In genomic region chr4:184713887-184714286, GRCh38 we compare ENCODE assay signal across 28 cellular contexts.
"Had no signal": no experiment of that assay in that cellular context is flagged by ENCODE, and none has a peak within 500 bp of the region (broad histone marks: within the 10 kb centered on the region; RNA-seq: fewer than 3 reads in every experiment).

No MANE protein-coding gene starts in this region.

- H3K4me3 Mint-ChIP-seq: effector memory CD8-positive, alpha-beta T cell; memory B cell; naive thymus-derived CD4-positive, alpha-beta T cell; nephron; stimulated activated naive B cell treated with anti-CD40 and anti-IgM and Interleukin-4, amounts not matched to agents 10 μg/mL and 1 μg/mL and 100 μg/mL, for 72 hours; stimulated activated naive CD8-positive, alpha-beta T cell treated with anti-CD3 and anti-CD28 coated beads, Interleukin-15, Interleukin-2, amounts not matched to agents 100 ng/mL and 50 ng/mL, for 24 hours had no signal

- H3K4me1 ChIP-seq: colonic mucosa, esophagus squamous epithelium, heart right ventricle, pancreas, right lobe of liver, tibial nerve, upper lobe of right lung, uterus had no signal

- H3K4me3 ChIP-seq: colonic mucosa, esophagus squamous epithelium, heart right ventricle, lung, pancreas, right lobe of liver, thoracic aorta, tibial nerve, upper lobe of right lung, uterus had no signal

- ATAC-seq: effector memory CD8-positive, alpha-beta T cell; heart right ventricle; left lobe of liver; naive thymus-derived CD4-positive, alpha-beta T cell; pancreas; right lobe of liver; stimulated activated naive B cell treated with anti-CD40 and anti-IgM and Interleukin-4, amounts not matched to agents 10 μg/mL and 1 μg/mL and 100 μg/mL, for 72 hours; upper lobe of right lung had no signal

- H3K9me3 Mint-ChIP-seq: effector memory CD8-positive, alpha-beta T cell; memory B cell; stimulated activated naive B cell treated with anti-CD40 and anti-IgM and Interleukin-4, amounts not matched to agents 10 μg/mL and 1 μg/mL and 100 μg/mL, for 72 hours; stimulated activated naive CD8-positive, alpha-beta T cell treated with anti-CD3 and anti-CD28 coated beads, Interleukin-15, Interleukin-2, amounts not matched to agents 100 ng/mL and 50 ng/mL, for 24 hours had no signal

- H3K27me3 ChIP-seq: colonic mucosa, esophagus squamous epithelium, heart right ventricle, pancreas, right lobe of liver, tibial nerve, upper lobe of right lung, uterus had no signal

- DNase-seq: colonic mucosa; dermis blood vessel endothelial cell; effector memory CD8-positive, alpha-beta T cell; erythroblast; esophagus squamous epithelium; foreskin melanocyte; glutamatergic neuron; heart right ventricle; midbrain; naive thymus-derived CD4-positive, alpha-beta T cell; nucleus accumbens; pancreas; right lobe of liver; small intestine; stimulated activated CD4-positive, alpha-beta T cell treated with anti-CD3 and anti-CD28 coated beads, Interleukin-15, amount 100 ng/mL, for 24 hours; stimulated activated CD4-positive, alpha-beta T cell treated with anti-CD3 and anti-CD28 coated beads, Interleukin-2, amount 100 ng/mL, for 48 hours; stimulated activated naive B cell treated with anti-CD40 and anti-IgM and Interleukin-4, amounts not matched to agents 10 μg/mL and 1 μg/mL and 100 μg/mL, for 72 hours; upper lobe of right lung; uterus had no signal

- H3K27ac ChIP-seq: colonic mucosa, esophagus squamous epithelium, heart right ventricle, pancreas, right lobe of liver, thoracic aorta, tibial nerve, upper lobe of right lung, uterus had no signal

- FAIRE-seq: endometrium, keratinocyte, pancreas, small intestine had no signal

- H3K27ac Mint-ChIP-seq: memory B cell; nephron; stimulated activated naive B cell treated with anti-CD40 and anti-IgM and Interleukin-4, amounts not matched to agents 10 μg/mL and 1 μg/mL and 100 μg/mL, for 72 hours; stimulated activated naive CD8-positive, alpha-beta T cell treated with anti-CD3 and anti-CD28 coated beads, Interleukin-15, Interleukin-2, amounts not matched to agents 100 ng/mL and 50 ng/mL, for 24 hours had no signal

- H3K9me3 ChIP-seq: colonic mucosa, esophagus squamous epithelium, pancreas, right lobe of liver, thoracic aorta, tibial nerve, upper lobe of right lung, uterus had no signal

- H3K27me3 Mint-ChIP-seq: effector memory CD8-positive, alpha-beta T cell; memory B cell; naive thymus-derived CD4-positive, alpha-beta T cell; stimulated activated naive B cell treated with anti-CD40 and anti-IgM and Interleukin-4, amounts not matched to agents 10 μg/mL and 1 μg/mL and 100 μg/mL, for 72 hours; stimulated activated naive CD8-positive, alpha-beta T cell treated with anti-CD3 and anti-CD28 coated beads, Interleukin-15, Interleukin-2, amounts not matched to agents 100 ng/mL and 50 ng/mL, for 24 hours had no signal

- H3K36me3 ChIP-seq: colonic mucosa, pancreas, right lobe of liver, thoracic aorta, upper lobe of right lung, uterus had no signal
